Comparison of ENCODE assay signal across 8 cellular contexts in the genomic region with DNA sequence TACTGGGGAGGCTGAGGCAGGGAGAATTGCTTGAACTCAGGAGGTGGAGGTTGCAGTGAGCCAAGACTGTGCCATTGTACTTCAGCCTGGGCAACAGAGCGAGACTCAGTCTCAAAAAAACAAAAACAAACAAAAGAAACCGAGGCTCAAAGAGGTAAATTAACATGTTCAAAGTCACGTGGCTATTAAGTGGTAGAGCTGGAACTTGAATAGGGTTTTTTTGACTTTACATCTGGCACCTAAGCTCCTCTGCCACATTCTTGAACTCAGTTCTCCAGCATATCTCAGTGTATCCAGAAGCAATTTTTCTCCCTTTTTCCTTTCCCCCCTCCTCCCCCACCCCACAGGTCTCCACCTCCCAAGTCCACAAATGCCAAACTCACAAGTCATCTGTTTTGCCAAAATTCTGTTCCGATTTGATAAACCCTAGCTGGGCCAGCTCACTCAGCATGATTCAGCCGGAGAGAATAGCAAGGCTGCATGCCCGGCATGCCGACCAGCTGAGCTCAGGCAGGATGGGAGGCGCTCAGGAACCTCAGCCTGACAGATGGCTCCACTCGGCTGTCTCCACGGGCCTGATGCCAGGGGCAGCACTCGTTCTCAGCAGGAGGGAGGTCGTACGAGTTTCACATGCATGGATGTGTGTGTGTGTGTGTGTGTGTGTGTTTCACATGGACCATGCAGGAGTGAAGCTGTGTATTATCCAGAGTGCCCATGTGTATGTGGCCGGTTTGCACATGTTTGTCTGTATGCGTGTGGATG.
DNase-seq lines count a peak whose midpoint lies in the region; ATAC-seq and TF ChIP-seq lines count a peak whose summit lies in the region.

No MANE protein-coding gene starts in this region.

- H3K27me3 Mint-ChIP-seq in activated CD4-positive, alpha-beta T cell treated with anti-CD3 and anti-CD28 coated beads, Interleukin-2, amount 10 ng/mL, durations not matched to agents 24 days and 14 days = no peaks in the 10 kb centered on the region

- no peak overlapping the region for H3K4me3 ChIP-seq in fibroblast of pulmonary artery (replicated peaks; ENCODE audit: low read depth, low read length)

- H3K4me3 Mint-ChIP-seq in activated CD4-positive, alpha-beta T cell treated with anti-CD3 and anti-CD28 coated beads, Interleukin-2, amount 10 ng/mL, durations not matched to agents 24 days and 14 days = no peak overlapping the region

- no peak overlapping the region for H3K27ac Mint-ChIP-seq in activated CD4-positive, alpha-beta T cell treated with anti-CD3 and anti-CD28 coated beads, Interleukin-2, amount 10 ng/mL, durations not matched to agents 24 days and 14 days

- H3K4me1 Mint-ChIP-seq in activated CD4-positive, alpha-beta T cell treated with anti-CD3 and anti-CD28 coated beads, Interleukin-2, amount 10 ng/mL, durations not matched to agents 24 days and 14 days = peaks cover 11% of the 10 kb centered on the region

- no peak for TF ChIP-seq CTCF in fibroblast of pulmonary artery (IDR thresholded peaks at IDR 0.05; ENCODE audit: low read length, missing control alignments)

- H3K36me3 Mint-ChIP-seq in activated CD4-positive, alpha-beta T cell treated with anti-CD3 and anti-CD28 coated beads, Interleukin-2, amount 10 ng/mL, durations not matched to agents 24 days and 14 days (ENCODE audit: low read depth) = no peaks in the 10 kb centered on the region

- intact Hi-C loops in activated CD4-positive, alpha-beta T cell treated with anti-CD3 and anti-CD28 coated beads, Interleukin-2, amount 10 ng/mL, durations not matched to agents 24 days and 14 days (cut with micrococcal nuclease) = no loop called here

- H3K9me3 Mint-ChIP-seq in activated CD4-positive, alpha-beta T cell treated with anti-CD3 and anti-CD28 coated beads, Interleukin-2, amount 10 ng/mL, durations not matched to agents 24 days and 14 days = no peaks in the 10 kb centered on the region

- ATAC-seq in GM18517 (IDR thresholded peaks at IDR 0.05; ENCODE audit: unreplicated experiment) = no peak
- ATAC-seq in HG03159 (IDR thresholded peaks at IDR 0.05; ENCODE audit: unreplicated experiment) = no peak

- DNase-seq in activated CD4-positive, alpha-beta T cell treated with anti-CD3 and anti-CD28 coated beads for 48 hours = peak; percentile 6
- no peak for DNase-seq in activated CD4-positive, alpha-beta T cell treated with anti-CD3 and anti-CD28 coated beads, Interleukin-2, amount 10 ng/mL, durations not matched to agents 24 days and 14 days
- DNase-seq in SK-N-DZ (ENCODE audit: low spot score) (peak; percentile 26), fibroblast of pulmonary artery (ENCODE audit: low read depth) (peak; percentile 99), myocyte (ENCODE audit: low read depth) (peak; percentile 99)
- DNase-seq in activated T-cell treated with anti-CD3 and anti-CD28 coated beads, Interleukin-2, amount 50 U/mL, for 48 hours = no peak

Comparison
In these comparisons a context has a peak if more than half of its experiments do, and no peak if none do; other contexts are left out.
1. DNase-seq: peak in activated CD4-positive, alpha-beta T cell treated with anti-CD3 and anti-CD28 coated beads for 48 hours (single experiment), SK-N-DZ (single experiment), fibroblast of pulmonary artery (single experiment) and myocyte (single experiment); none in activated CD4-positive, alpha-beta T cell treated with anti-CD3 and anti-CD28 coated beads, Interleukin-2, amount 10 ng/mL, durations not matched to agents 24 days and 14 days (single experiment) and activated T-cell treated with anti-CD3 and anti-CD28 coated beads, Interleukin-2, amount 50 U/mL, for 48 hours (0 of 2).